Comparison of ENCODE assay signal across 9 cellular contexts in the genomic region with DNA sequence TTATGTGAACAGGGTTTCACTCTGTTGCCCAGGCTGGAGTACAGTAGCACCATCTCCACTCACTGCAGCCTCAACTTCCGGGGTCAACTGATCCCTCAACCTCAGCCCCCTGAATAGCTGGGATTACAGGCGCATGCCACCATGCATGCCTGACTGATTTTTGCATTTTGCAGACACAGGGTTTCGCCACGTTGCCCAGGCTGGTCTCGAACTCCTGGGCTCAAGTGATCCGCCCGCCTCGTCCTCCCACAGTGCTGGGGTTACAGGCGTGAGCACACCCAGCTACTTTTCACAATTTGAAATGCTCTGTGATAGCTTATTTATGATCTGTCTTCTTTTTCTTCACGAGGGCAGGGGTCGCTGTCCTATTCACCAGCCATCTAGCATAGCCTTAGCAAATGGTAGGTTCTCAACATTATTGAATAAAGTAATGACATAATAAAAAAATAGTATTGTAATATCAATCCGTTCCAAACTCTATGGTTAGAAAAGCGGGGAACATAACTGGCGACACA. TPM values are rescaled to one million over a fixed set of nuclear protein-coding genes. Genes with fewer than 3 reads are reported as not detected.
DNase-seq lines count a peak whose midpoint lies in the region; ATAC-seq and TF ChIP-seq lines count a peak whose summit lies in the region.
"Had no signal": no experiment of that assay in that cellular context is flagged by ENCODE, and none has a peak within 500 bp of the region (broad histone marks: within the 10 kb centered on the region; RNA-seq: fewer than 3 reads in every experiment).

No MANE protein-coding gene starts in this region.

- peaks cover 58% of the 10 kb centered on the region for H3K4me1 Mint-ChIP-seq in T-helper 1 cell treated with Interleukin-12 subunit alpha and Interleukin-12 subunit beta and Interleukin-4 antibody, amounts not matched to agents 30 μg/mL and 1 μg/mL, for 36 hours (ENCODE audit: low read depth)

- H3K9ac ChIP-seq in SK-N-MC (ENCODE audit: insufficient read length): no peak overlapping the region
- peak overlapping the region in 2 of 3 donors; percentile 44 to 84 for H3K9ac ChIP-seq in skeletal muscle tissue (ENCODE audit: low read depth in 1 of 3, low read length in 3 of 3)

- ATAC-seq in foreskin keratinocyte: peak; percentile 4

- peak overlapping the region; percentile 97; the same call in 1 of the 2 replicates for H3K4me3 ChIP-seq in SK-N-MC
- peak overlapping the region; percentile 14 to 81 (median 61) for H3K4me3 ChIP-seq in skeletal muscle tissue (ENCODE audit: low read length in 3 of 3)

- H3K9me3 Mint-ChIP-seq in T-helper 1 cell treated with Interleukin-12 subunit alpha and Interleukin-12 subunit beta and Interleukin-4 antibody, amounts not matched to agents 30 μg/mL and 1 μg/mL, for 36 hours: no peaks in the 10 kb centered on the region

- H3K36me3 ChIP-seq in SK-N-MC (ENCODE audit: insufficient read depth, low read length) (peaks cover 35% of the 10 kb centered on the region), skeletal muscle tissue (ENCODE audit: control insufficient read depth in 3 of 3, insufficient read depth in 3 of 3, low read length in 3 of 3) (peaks cover 0 to 6% (median 0%) of the 10 kb centered on the region in 3 donors)

- peak overlapping the region; percentile 92 for H3K27ac Mint-ChIP-seq in T-helper 1 cell treated with Interleukin-12 subunit alpha and Interleukin-12 subunit beta and Interleukin-4 antibody, amounts not matched to agents 30 μg/mL and 1 μg/mL, for 36 hours

- peaks cover 15% of the 10 kb centered on the region for H3K4me1 ChIP-seq in foreskin keratinocyte
- peaks cover 16 to 30% (median 17%) of the 10 kb centered on the region in 3 donors for H3K4me1 ChIP-seq in skeletal muscle tissue (ENCODE audit: control insufficient read depth in 3 of 3, insufficient read depth in 3 of 3, low read length in 3 of 3)

- DNase-seq in T-helper 1 cell (no peak), SK-N-MC (ENCODE audit: low read depth, low spot score) (no peak), foreskin keratinocyte (no peak), NCI-H526 (lab: John Stamatoyannopoulos, UW) (no peak), SKM-1 treated with dmso at 0.1 percent for 144 hours (lab: John Stamatoyannopoulos, UW; ENCODE audit: unreplicated experiment) (no peak), SW 1271 (lab: John Stamatoyannopoulos, UW) (no peak)
- DNase-seq: 8988T had no signal

- peak overlapping the region; percentile 92 for H3K4me3 Mint-ChIP-seq in T-helper 1 cell treated with Interleukin-12 subunit alpha and Interleukin-12 subunit beta and Interleukin-4 antibody, amounts not matched to agents 30 μg/mL and 1 μg/mL, for 36 hours

- no peak overlapping the region for H3K27ac ChIP-seq in SK-N-MC
- peak overlapping the region; percentile 95 for H3K27ac ChIP-seq in foreskin keratinocyte
- H3K27ac ChIP-seq in skeletal muscle tissue (ENCODE audit: low read depth, low read length): no peak overlapping the region

- H3K27me3 Mint-ChIP-seq in T-helper 1 cell treated with Interleukin-12 subunit alpha and Interleukin-12 subunit beta and Interleukin-4 antibody, amounts not matched to agents 30 μg/mL and 1 μg/mL, for 36 hours (ENCODE audit: low read depth): no peaks in the 10 kb centered on the region

- H3K27me3 ChIP-seq in foreskin keratinocyte: no peaks in the 10 kb centered on the region
- H3K27me3 ChIP-seq in skeletal muscle tissue (ENCODE audit: control insufficient read depth in 3 of 3, insufficient read depth in 3 of 3, low read length in 3 of 3): no peaks in the 10 kb centered on the region

- peaks cover 29% of the 10 kb centered on the region for H3K36me3 Mint-ChIP-seq in T-helper 1 cell treated with Interleukin-12 subunit alpha and Interleukin-12 subunit beta and Interleukin-4 antibody, amounts not matched to agents 30 μg/mL and 1 μg/mL, for 36 hours (ENCODE audit: low read depth)

- TF ChIP-seq CTCF in foreskin keratinocyte (conservative IDR thresholded peaks at IDR 0.05): no peak

- H3K9me3 ChIP-seq in SK-N-MC (ENCODE audit: low read depth, low read length) (no peaks in the 10 kb centered on the region), skeletal muscle tissue (ENCODE audit: control insufficient read depth in 3 of 3, low read length in 3 of 3) (no peaks in the 10 kb centered on the region)

RNA-seq across cellular contexts. Expression of a gene that starts 0.5 kb away (rescaled TPM):
- total RNA-seq in foreskin keratinocyte (65.7 and 73.9 TPM in 2 replicates), skeletal muscle tissue (70.5 TPM)
- polyA plus RNA-seq in foreskin keratinocyte: 47.4 and 59.5 TPM in 2 replicates

RNA-seq across cellular contexts. Expression of a gene that starts 27.2 kb away (rescaled TPM):
- total RNA-seq in foreskin keratinocyte: 0.61 and 0.63 TPM in 2 replicates
- polyA plus RNA-seq in foreskin keratinocyte: 0.13 and 0.26 TPM in 2 replicates
- total RNA-seq in skeletal muscle tissue: 9.9 TPM
